ENCODE assay signal across 8 cellular contexts in the genomic region with DNA sequence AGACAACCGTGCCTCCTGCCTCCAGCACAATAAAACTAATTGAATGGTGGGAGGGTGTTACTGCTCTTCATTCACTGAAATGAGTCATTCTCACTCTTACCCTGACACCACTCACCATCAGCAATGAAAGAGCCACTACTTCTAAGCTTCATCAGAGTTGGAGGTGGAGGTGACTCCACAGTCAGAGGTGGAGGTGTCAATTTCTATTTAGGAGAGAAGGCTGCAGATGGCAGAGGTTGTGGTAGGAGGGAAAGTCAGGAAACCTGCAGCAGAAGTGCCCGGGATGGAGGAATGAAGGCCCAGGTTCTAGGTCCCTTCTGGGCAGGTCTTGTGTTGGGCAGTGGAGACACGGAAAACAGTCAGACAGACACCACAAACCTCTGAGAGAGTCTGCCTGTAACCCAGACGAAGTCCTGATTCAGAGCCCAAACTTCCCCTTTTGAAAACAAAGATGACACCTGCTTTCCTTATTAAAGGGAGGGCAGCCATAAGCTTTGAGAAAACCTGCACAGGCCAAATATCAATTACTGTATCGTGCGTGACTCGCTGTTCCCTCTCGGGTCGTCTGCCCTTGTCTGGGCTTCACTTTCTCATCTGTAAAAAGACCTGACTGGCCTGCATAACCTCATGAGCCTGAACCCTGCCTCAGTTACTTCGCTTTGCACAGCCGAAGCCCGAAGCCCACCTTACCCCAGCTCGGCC. TPM values are rescaled to one million over a fixed set of nuclear protein-coding genes. Genes with fewer than 3 reads are reported as not detected.
DNase-seq lines count a peak whose midpoint lies in the region; ATAC-seq lines count a peak whose summit lies in the region.

No MANE protein-coding gene starts in this region.

- peak in 1 of 2 donors; percentile 21 for ATAC-seq in natural killer cell treated with Interleukin-12 subunit alpha and Interleukin-12 subunit beta and Interleukin-15 and Interleukin-18, amount 100 ng/mL, for 72 hours
- ATAC-seq in HG02970 (IDR thresholded peaks at IDR 0.05; ENCODE audit: low FRiP score, unreplicated experiment) = no peak

- peaks cover 23 to 26% of the 10 kb centered on the region in 2 donors for H3K4me1 ChIP-seq in duodenal mucosa (ENCODE audit: control insufficient read depth in 1 of 2, insufficient read depth in 2 of 2, low read length in 2 of 2)

- DNase-seq in activated CD8-positive, alpha-beta memory T cell treated with anti-CD3 and anti-CD28 coated beads for 24 hours = peak; percentile 76
- DNase-seq in activated CD8-positive, alpha-beta memory T cell treated with anti-CD3 and anti-CD28 coated beads, Interleukin-2, amount 50 U/mL, for 4 hours = no peak
- peak; percentile 24 for DNase-seq in SKM-1 (lab: John Stamatoyannopoulos, UW; ENCODE audit: unreplicated experiment)
- no peak for DNase-seq in natural killer cell treated with Interleukin-12 subunit alpha and Interleukin-12 subunit beta and Interleukin-15 and Interleukin-18, amount 100 ng/mL, for 72 hours (ENCODE audit: low spot score)
- no peak for DNase-seq in NCI-H1417 treated with DMSO at 0.1 percent for 48 hours (lab: John Stamatoyannopoulos, UW)
- no peak for DNase-seq in GM03348 (ENCODE audit: low spot score)

- no peaks in the 10 kb centered on the region for H3K27me3 ChIP-seq in duodenal mucosa (ENCODE audit: control insufficient read depth in 1 of 2, insufficient read depth in 2 of 2, low read length in 2 of 2)

- H3K9ac ChIP-seq in duodenal mucosa (ENCODE audit: low read depth in 1 of 2, low read length in 2 of 2) = peak overlapping the region; percentile 75 to 85

- peak overlapping the region; percentile 98 for H3K4me3 Mint-ChIP-seq in natural killer cell treated with Interleukin-12 subunit alpha and Interleukin-12 subunit beta and Interleukin-15 and Interleukin-18, amount 100 ng/mL, for 72 hours

- H3K27me3 Mint-ChIP-seq in natural killer cell treated with Interleukin-12 subunit alpha and Interleukin-12 subunit beta and Interleukin-15 and Interleukin-18, amount 100 ng/mL, for 72 hours = no peaks in the 10 kb centered on the region

- H3K27ac Mint-ChIP-seq in natural killer cell treated with Interleukin-12 subunit alpha and Interleukin-12 subunit beta and Interleukin-15 and Interleukin-18, amount 100 ng/mL, for 72 hours = peak overlapping the region; percentile 71 to 88

- no peaks in the 10 kb centered on the region for H3K9me3 Mint-ChIP-seq in natural killer cell treated with Interleukin-12 subunit alpha and Interleukin-12 subunit beta and Interleukin-15 and Interleukin-18, amount 100 ng/mL, for 72 hours

- no peaks in the 10 kb centered on the region for H3K36me3 ChIP-seq in duodenal mucosa (ENCODE audit: control insufficient read depth in 1 of 2, insufficient read depth in 2 of 2, low read length in 2 of 2)

- peaks cover 42 to 53% of the 10 kb centered on the region in 2 donors for H3K4me1 Mint-ChIP-seq in natural killer cell treated with Interleukin-12 subunit alpha and Interleukin-12 subunit beta and Interleukin-15 and Interleukin-18, amount 100 ng/mL, for 72 hours (ENCODE audit: low read depth in 2 of 2)

- peaks cover 4% of the 10 kb centered on the region for H3K36me3 Mint-ChIP-seq in natural killer cell treated with Interleukin-12 subunit alpha and Interleukin-12 subunit beta and Interleukin-15 and Interleukin-18, amount 100 ng/mL, for 72 hours

- peak overlapping the region; percentile 95 for H3K4me3 ChIP-seq in duodenal mucosa (ENCODE audit: low read depth in 1 of 2, low read length in 2 of 2)

- H3K27ac ChIP-seq in duodenal mucosa (ENCODE audit: low read depth, low read length) = no peak overlapping the region

- H3K9me3 ChIP-seq in duodenal mucosa (ENCODE audit: control insufficient read depth in 1 of 2, low read length in 2 of 2) = no peaks in the 10 kb centered on the region

RNA-seq across cellular contexts. Expression of gene ATPAF2, which starts 0.7 kb away (rescaled TPM):
- total RNA-seq in natural killer cell treated with Interleukin-12 subunit alpha and Interleukin-12 subunit beta and Interleukin-15 and Interleukin-18, amount 100 ng/mL, for 72 hours = 10 to 100 TPM; 40.1 to 52.1 TPM

RNA-seq across cellular contexts. Expression of gene GID4, which starts 0.9 kb away (rescaled TPM):
- total RNA-seq in natural killer cell treated with Interleukin-12 subunit alpha and Interleukin-12 subunit beta and Interleukin-15 and Interleukin-18, amount 100 ng/mL, for 72 hours = 1 to 10 TPM; 7.5 to 9.0 TPM

RNA-seq across cellular contexts. Expression of gene DRG2, which starts 49.4 kb away (rescaled TPM):
- total RNA-seq in natural killer cell treated with Interleukin-12 subunit alpha and Interleukin-12 subunit beta and Interleukin-15 and Interleukin-18, amount 100 ng/mL, for 72 hours = 10 to 100 TPM; 49.9 to 84.3 TPM

Comparison
In these comparisons a context has a peak if more than half of its experiments do, and no peak if none do; other contexts are left out.
1. DNase-seq: peak in activated CD8-positive, alpha-beta memory T cell treated with anti-CD3 and anti-CD28 coated beads for 24 hours (single experiment) and SKM-1 (single experiment); none in activated CD8-positive, alpha-beta memory T cell treated with anti-CD3 and anti-CD28 coated beads, Interleukin-2, amount 50 U/mL, for 4 hours (single experiment), natural killer cell treated with Interleukin-12 subunit alpha and Interleukin-12 subunit beta and Interleukin-15 and Interleukin-18, amount 100 ng/mL, for 72 hours (single experiment), NCI-H1417 treated with DMSO at 0.1 percent for 48 hours (single experiment) and GM03348 (single experiment).